ENCODE assay signal across 1 cellular context in the genomic region with DNA sequence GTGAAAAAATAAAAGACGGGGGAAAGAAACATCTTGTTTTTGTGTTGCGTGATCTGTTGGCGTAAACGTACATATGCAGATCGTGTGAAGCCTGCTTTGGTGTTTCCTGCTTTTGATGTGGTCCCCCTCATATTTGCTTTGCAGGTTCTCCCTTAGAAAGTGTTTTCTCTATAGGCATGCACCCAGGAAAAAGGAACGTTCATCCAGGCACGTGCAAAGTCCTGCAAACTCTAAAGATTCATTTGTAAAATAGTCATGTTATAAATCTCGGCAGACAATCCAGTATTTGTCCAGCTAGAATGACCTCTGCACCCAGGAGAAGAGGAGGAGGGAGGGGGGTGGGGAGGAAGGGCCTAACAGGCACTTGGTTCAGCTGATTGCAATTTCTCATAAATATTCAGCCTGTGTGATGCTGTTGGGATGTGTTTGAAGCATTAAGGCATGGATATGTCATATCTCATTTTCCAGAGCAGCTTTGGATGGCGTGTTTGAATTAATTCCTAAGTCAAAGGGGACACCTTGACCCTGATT.
A peak's percentile ranks its signal among the peaks of the same experiment; 100 is the strongest.
TF ChIP-seq lines count a peak whose summit lies in the region.

No MANE protein-coding gene starts in this region.

TF ChIP-seq in IMR-90, 13 proteins besides CTCF, POLR2A, EP300 and RAD21:
- TF ChIP-seq BHLHE40 (IDR thresholded peaks at IDR 0.05; ENCODE audit: low read depth, low read length) (peak; percentile 4; the same call in 1 of the 2 replicates), FOS (IDR thresholded peaks at IDR 0.05; ENCODE audit: low read depth, low read length) (no peak)
